In the genomic region with DNA sequence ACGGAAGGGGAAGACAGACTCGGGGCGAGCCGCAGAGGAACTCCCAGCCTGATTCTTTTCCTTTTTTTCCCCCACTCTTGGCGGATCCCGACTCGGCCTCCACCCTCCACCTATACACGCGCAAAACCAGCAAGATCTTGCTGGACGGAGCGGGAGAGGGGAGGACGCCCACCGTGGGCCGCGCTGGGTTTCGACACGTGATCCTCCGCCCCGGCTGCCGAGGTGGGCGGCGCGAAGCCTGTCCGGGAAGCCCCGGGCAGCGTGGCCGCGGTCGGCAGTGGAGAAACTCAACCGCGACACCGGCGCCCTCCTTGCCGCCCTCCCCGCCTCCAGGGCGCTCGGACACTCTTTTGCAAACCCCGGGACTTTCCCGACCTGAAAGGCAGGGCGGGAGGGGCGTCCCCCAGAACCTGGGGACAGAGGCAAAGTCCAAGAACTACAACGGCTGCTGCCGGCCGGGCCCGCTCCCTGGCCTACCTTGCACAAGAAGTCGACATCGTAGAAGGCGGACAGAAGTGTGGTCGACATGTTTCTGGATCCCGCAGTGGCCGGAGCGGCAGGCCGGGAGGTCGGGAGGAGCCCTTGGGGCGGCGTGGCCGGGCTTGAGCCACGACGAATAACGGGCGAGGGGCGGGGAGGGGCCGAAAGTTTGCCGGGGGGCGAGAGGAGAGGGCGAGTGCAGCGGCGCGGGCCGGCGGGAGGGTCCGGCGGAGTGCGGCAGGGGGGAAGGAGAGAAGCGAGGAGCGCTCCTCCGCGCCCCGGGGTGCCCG, we compare ENCODE assay signal across 1 cellular context.
A peak's percentile ranks its signal among the peaks of the same experiment; 100 is the strongest.
TF ChIP-seq lines count a peak whose summit lies in the region.

No MANE protein-coding gene starts in this region.

TF ChIP-seq in HepG2, 621 proteins besides CTCF, POLR2A, EP300 and RAD21 (continued from another document and continues in another):
- TF ChIP-seq JDP2 (CRISPR knock-in tag; IDR thresholded peaks at IDR 0.05; ENCODE audit: borderline replicate concordance) (no peak), AGO2 (optimal IDR thresholded peaks at IDR 0.05; ENCODE audit: low read depth, low read length) (peak; percentile 100), ONECUT2 (CRISPR knock-in tag; IDR thresholded peaks at IDR 0.05) (no peak), ZNF30 (CRISPR knock-in tag; IDR thresholded peaks at IDR 0.05) (0 out of 2 replicates have a peak, but pooled peaks have one; percentile 40), BRCA1 (CRISPR knock-in tag; IDR thresholded peaks at IDR 0.05) (no peak; the same call in 1 of the 2 replicates), PAWR (CRISPR knock-in tag; IDR thresholded peaks at IDR 0.05; ENCODE audit: borderline replicate concordance) (no peak), YEATS2 (CRISPR knock-in tag; IDR thresholded peaks at IDR 0.05; ENCODE audit: borderline replicate concordance) (no peak), CREM (IDR thresholded peaks at IDR 0.05) (no peak), CREM (CRISPR knock-in tag; IDR thresholded peaks at IDR 0.05) (no peak), HNRNPLL (IDR thresholded peaks at IDR 0.05; ENCODE audit: low read depth, low read length, poor library complexity, severe bottlenecking) (peak; percentile 25), ZFP36L2 (CRISPR knock-in tag; IDR thresholded peaks at IDR 0.05) (no peak), PCBP2 (optimal IDR thresholded peaks at IDR 0.05; ENCODE audit: low read depth, low read length, poor library complexity, severe bottlenecking) (no peak), NFE2L1 (CRISPR knock-in tag; IDR thresholded peaks at IDR 0.05; ENCODE audit: borderline replicate concordance) (0 out of 2 replicates have a peak, but pooled peaks have one; percentile 14), ZNF274 (CRISPR knock-in tag; IDR thresholded peaks at IDR 0.05) (no peak), MAFK (conservative IDR thresholded peaks at IDR 0.05 in 1 of 2, IDR thresholded peaks at IDR 0.05 in 1 of 2; ENCODE audit: low read length in 2 of 2) (no peak), HNRNPL (IDR thresholded peaks at IDR 0.05; ENCODE audit: low read depth, low read length) (peak; percentile 92), GABPB1 (CRISPR knock-in tag; IDR thresholded peaks at IDR 0.05) (peak; percentile 37), NR2F2 (IDR thresholded peaks at IDR 0.05; ENCODE audit: borderline replicate concordance, low read depth) (no peak), ZNF558 (CRISPR knock-in tag; IDR thresholded peaks at IDR 0.05; ENCODE audit: borderline replicate concordance) (no peak), SNRNP70 (IDR thresholded peaks at IDR 0.05; ENCODE audit: low read depth, low read length) (no peak), ZNF782 (CRISPR knock-in tag; IDR thresholded peaks at IDR 0.05; ENCODE audit: borderline replicate concordance) (no peak)
- TF ChIP-seq, protein P1, sequence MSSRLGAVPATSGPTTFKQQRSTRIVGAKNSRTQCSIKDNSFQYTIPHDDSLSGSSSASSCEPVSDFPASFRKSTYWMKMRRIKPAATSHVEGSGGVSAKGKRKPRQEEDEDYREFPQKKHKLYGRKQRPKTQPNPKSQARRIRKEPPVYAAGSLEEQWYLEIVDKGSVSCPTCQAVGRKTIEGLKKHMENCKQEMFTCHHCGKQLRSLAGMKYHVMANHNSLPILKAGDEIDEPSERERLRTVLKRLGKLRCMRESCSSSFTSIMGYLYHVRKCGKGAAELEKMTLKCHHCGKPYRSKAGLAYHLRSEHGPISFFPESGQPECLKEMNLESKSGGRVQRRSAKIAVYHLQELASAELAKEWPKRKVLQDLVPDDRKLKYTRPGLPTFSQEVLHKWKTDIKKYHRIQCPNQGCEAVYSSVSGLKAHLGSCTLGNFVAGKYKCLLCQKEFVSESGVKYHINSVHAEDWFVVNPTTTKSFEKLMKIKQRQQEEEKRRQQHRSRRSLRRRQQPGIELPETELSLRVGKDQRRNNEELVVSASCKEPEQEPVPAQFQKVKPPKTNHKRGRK (CRISPR knock-in tag; IDR thresholded peaks at IDR 0.05), result no peak
- TF ChIP-seq, protein P2, sequence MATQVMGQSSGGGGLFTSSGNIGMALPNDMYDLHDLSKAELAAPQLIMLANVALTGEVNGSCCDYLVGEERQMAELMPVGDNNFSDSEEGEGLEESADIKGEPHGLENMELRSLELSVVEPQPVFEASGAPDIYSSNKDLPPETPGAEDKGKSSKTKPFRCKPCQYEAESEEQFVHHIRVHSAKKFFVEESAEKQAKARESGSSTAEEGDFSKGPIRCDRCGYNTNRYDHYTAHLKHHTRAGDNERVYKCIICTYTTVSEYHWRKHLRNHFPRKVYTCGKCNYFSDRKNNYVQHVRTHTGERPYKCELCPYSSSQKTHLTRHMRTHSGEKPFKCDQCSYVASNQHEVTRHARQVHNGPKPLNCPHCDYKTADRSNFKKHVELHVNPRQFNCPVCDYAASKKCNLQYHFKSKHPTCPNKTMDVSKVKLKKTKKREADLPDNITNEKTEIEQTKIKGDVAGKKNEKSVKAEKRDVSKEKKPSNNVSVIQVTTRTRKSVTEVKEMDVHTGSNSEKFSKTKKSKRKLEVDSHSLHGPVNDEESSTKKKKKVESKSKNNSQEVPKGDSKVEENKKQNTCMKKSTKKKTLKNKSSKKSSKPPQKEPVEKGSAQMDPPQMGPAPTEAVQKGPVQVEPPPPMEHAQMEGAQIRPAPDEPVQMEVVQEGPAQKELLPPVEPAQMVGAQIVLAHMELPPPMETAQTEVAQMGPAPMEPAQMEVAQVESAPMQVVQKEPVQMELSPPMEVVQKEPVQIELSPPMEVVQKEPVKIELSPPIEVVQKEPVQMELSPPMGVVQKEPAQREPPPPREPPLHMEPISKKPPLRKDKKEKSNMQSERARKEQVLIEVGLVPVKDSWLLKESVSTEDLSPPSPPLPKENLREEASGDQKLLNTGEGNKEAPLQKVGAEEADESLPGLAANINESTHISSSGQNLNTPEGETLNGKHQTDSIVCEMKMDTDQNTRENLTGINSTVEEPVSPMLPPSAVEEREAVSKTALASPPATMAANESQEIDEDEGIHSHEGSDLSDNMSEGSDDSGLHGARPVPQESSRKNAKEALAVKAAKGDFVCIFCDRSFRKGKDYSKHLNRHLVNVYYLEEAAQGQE (IDR thresholded peaks at IDR 0.05; ENCODE audit: borderline replicate concordance in 1 of 2, low read depth in 1 of 2, low read length in 2 of 2), result no peak
- TF ChIP-seq, protein P3, sequence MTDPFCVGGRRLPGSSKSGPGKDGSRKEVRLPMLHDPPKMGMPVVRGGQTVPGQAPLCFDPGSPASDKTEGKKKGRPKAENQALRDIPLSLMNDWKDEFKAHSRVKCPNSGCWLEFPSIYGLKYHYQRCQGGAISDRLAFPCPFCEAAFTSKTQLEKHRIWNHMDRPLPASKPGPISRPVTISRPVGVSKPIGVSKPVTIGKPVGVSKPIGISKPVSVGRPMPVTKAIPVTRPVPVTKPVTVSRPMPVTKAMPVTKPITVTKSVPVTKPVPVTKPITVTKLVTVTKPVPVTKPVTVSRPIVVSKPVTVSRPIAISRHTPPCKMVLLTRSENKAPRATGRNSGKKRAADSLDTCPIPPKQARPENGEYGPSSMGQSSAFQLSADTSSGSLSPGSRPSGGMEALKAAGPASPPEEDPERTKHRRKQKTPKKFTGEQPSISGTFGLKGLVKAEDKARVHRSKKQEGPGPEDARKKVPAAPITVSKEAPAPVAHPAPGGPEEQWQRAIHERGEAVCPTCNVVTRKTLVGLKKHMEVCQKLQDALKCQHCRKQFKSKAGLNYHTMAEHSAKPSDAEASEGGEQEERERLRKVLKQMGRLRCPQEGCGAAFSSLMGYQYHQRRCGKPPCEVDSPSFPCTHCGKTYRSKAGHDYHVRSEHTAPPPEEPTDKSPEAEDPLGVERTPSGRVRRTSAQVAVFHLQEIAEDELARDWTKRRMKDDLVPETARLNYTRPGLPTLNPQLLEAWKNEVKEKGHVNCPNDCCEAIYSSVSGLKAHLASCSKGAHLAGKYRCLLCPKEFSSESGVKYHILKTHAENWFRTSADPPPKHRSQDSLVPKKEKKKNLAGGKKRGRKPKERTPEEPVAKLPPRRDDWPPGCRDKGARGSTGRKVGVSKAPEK (CRISPR knock-in tag; IDR thresholded peaks at IDR 0.05; ENCODE audit: borderline replicate concordance), result peak; percentile 74; the same call in 1 of the 2 replicates
- TF ChIP-seq, protein P4, sequence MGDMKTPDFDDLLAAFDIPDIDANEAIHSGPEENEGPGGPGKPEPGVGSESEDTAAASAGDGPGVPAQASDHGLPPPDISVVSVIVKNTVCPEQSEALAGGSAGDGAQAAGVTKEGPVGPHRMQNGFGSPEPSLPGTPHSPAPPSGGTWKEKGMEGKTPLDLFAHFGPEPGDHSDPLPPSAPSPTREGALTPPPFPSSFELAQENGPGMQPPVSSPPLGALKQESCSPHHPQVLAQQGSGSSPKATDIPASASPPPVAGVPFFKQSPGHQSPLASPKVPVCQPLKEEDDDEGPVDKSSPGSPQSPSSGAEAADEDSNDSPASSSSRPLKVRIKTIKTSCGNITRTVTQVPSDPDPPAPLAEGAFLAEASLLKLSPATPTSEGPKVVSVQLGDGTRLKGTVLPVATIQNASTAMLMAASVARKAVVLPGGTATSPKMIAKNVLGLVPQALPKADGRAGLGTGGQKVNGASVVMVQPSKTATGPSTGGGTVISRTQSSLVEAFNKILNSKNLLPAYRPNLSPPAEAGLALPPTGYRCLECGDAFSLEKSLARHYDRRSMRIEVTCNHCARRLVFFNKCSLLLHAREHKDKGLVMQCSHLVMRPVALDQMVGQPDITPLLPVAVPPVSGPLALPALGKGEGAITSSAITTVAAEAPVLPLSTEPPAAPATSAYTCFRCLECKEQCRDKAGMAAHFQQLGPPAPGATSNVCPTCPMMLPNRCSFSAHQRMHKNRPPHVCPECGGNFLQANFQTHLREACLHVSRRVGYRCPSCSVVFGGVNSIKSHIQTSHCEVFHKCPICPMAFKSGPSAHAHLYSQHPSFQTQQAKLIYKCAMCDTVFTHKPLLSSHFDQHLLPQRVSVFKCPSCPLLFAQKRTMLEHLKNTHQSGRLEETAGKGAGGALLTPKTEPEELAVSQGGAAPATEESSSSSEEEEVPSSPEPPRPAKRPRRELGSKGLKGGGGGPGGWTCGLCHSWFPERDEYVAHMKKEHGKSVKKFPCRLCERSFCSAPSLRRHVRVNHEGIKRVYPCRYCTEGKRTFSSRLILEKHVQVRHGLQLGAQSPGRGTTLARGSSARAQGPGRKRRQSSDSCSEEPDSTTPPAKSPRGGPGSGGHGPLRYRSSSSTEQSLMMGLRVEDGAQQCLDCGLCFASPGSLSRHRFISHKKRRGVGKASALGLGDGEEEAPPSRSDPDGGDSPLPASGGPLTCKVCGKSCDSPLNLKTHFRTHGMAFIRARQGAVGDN (CRISPR knock-in tag; IDR thresholded peaks at IDR 0.05), result no peak; the same call in 1 of the 2 replicates
- TF ChIP-seq, protein P5, sequence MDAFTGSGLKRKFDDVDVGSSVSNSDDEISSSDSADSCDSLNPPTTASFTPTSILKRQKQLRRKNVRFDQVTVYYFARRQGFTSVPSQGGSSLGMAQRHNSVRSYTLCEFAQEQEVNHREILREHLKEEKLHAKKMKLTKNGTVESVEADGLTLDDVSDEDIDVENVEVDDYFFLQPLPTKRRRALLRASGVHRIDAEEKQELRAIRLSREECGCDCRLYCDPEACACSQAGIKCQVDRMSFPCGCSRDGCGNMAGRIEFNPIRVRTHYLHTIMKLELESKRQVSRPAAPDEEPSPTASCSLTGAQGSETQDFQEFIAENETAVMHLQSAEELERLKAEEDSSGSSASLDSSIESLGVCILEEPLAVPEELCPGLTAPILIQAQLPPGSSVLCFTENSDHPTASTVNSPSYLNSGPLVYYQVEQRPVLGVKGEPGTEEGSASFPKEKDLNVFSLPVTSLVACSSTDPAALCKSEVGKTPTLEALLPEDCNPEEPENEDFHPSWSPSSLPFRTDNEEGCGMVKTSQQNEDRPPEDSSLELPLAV (CRISPR knock-in tag; conservative IDR thresholded peaks at IDR 0.05; ENCODE audit: low read depth), result 0 out of 2 replicates have a peak, but pooled peaks have one; percentile 5
- TF ChIP-seq, protein P6, sequence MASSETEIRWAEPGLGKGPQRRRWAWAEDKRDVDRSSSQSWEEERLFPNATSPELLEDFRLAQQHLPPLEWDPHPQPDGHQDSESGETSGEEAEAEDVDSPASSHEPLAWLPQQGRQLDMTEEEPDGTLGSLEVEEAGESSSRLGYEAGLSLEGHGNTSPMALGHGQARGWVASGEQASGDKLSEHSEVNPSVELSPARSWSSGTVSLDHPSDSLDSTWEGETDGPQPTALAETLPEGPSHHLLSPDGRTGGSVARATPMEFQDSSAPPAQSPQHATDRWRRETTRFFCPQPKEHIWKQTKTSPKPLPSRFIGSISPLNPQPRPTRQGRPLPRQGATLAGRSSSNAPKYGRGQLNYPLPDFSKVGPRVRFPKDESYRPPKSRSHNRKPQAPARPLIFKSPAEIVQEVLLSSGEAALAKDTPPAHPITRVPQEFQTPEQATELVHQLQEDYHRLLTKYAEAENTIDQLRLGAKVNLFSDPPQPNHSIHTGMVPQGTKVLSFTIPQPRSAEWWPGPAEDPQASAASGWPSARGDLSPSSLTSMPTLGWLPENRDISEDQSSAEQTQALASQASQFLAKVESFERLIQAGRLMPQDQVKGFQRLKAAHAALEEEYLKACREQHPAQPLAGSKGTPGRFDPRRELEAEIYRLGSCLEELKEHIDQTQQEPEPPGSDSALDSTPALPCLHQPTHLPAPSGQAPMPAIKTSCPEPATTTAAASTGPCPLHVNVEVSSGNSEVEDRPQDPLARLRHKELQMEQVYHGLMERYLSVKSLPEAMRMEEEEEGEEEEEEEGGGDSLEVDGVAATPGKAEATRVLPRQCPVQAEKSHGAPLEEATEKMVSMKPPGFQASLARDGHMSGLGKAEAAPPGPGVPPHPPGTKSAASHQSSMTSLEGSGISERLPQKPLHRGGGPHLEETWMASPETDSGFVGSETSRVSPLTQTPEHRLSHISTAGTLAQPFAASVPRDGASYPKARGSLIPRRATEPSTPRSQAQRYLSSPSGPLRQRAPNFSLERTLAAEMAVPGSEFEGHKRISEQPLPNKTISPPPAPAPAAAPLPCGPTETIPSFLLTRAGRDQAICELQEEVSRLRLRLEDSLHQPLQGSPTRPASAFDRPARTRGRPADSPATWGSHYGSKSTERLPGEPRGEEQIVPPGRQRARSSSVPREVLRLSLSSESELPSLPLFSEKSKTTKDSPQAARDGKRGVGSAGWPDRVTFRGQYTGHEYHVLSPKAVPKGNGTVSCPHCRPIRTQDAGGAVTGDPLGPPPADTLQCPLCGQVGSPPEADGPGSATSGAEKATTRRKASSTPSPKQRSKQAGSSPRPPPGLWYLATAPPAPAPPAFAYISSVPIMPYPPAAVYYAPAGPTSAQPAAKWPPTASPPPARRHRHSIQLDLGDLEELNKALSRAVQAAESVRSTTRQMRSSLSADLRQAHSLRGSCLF (CRISPR knock-in tag; IDR thresholded peaks at IDR 0.05; ENCODE audit: borderline replicate concordance), result no peak
- TF ChIP-seq, protein P7, sequence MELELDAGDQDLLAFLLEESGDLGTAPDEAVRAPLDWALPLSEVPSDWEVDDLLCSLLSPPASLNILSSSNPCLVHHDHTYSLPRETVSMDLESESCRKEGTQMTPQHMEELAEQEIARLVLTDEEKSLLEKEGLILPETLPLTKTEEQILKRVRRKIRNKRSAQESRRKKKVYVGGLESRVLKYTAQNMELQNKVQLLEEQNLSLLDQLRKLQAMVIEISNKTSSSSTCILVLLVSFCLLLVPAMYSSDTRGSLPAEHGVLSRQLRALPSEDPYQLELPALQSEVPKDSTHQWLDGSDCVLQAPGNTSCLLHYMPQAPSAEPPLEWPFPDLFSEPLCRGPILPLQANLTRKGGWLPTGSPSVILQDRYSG (CRISPR knock-in tag; IDR thresholded peaks at IDR 0.05), result no peak
- TF ChIP-seq, protein P8, sequence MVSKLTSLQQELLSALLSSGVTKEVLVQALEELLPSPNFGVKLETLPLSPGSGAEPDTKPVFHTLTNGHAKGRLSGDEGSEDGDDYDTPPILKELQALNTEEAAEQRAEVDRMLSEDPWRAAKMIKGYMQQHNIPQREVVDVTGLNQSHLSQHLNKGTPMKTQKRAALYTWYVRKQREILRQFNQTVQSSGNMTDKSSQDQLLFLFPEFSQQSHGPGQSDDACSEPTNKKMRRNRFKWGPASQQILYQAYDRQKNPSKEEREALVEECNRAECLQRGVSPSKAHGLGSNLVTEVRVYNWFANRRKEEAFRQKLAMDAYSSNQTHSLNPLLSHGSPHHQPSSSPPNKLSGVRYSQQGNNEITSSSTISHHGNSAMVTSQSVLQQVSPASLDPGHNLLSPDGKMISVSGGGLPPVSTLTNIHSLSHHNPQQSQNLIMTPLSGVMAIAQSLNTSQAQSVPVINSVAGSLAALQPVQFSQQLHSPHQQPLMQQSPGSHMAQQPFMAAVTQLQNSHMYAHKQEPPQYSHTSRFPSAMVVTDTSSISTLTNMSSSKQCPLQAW (CRISPR knock-in tag; IDR thresholded peaks at IDR 0.05), result peak; percentile 89
